12 cellular contexts compared by ENCODE assay signal in genomic region chr22:16635442-16635841, GRCh38. TPM values are rescaled to one million over a fixed set of nuclear protein-coding genes. Genes with fewer than 3 reads are reported as not detected.
"Had no signal": no experiment of that assay in that cellular context is flagged by ENCODE, and none has a peak within 500 bp of the region (broad histone marks: within the 10 kb centered on the region; RNA-seq: fewer than 3 reads in every experiment).

No MANE protein-coding gene starts in this region.

RNA-seq across cellular contexts. Expression of gene CCT8L2, which starts 42.8 kb away (rescaled TPM):
- total RNA-seq: OCI-LY7, PC-3, PC-9, Peyer's patch, Right ventricle myocardium inferior, Right ventricle myocardium superior, RPMI7951, SJCRH30, SJSA1, SK-MEL-5, T-cell had no signal
- polyA plus RNA-seq: SK-N-SH had no signal
